In genomic region chr4:48704091-48704802, GRCh38 we compare ENCODE assay signal across 17 cellular contexts.
DNase-seq lines count a peak whose midpoint lies in the region; ATAC-seq, FAIRE-seq and TF ChIP-seq lines count a peak whose summit lies in the region.
"Had no signal": no experiment of that assay in that cellular context is flagged by ENCODE, and none has a peak within 500 bp of the region (broad histone marks: within the 10 kb centered on the region; RNA-seq: fewer than 3 reads in every experiment).

No MANE protein-coding gene starts in this region.

- peaks cover 0 to 2% (median 0%) of the 10 kb centered on the region in 7 donors for H3K9me3 Mint-ChIP-seq in CD4-positive, CD25-positive, alpha-beta regulatory T cell
- H3K9me3 Mint-ChIP-seq in GM23338 (no peaks in the 10 kb centered on the region), mesothelial cell of epicardium (peaks cover 5% of the 10 kb centered on the region)
- H3K9me3 Mint-ChIP-seq: CD8-positive, alpha-beta memory T cell had no signal

- 96% methylated on average over 4 of the region's 4 CpGs for WGBS in prostate gland

- H3K9me2 ChIP-seq in GM23338 (ENCODE audit: insufficient read depth) = no peaks in the 10 kb centered on the region

- H3K27ac Mint-ChIP-seq in CD4-positive, CD25-positive, alpha-beta regulatory T cell = peak overlapping the region in 2 of 3 donors; percentile 2 to 69
- H3K27ac Mint-ChIP-seq in GM23338 (peak overlapping the region; percentile 25), mesothelial cell of epicardium (peak overlapping the region; percentile 74)

- H3K9ac ChIP-seq in kidney (ENCODE audit: low read length in 2 of 2) = no peak overlapping the region

- peaks cover 12% of the 10 kb centered on the region for H3K4me1 ChIP-seq in CD4-positive, CD25-positive, alpha-beta regulatory T cell (ENCODE audit: control insufficient read depth, insufficient read depth, low read length, poor library complexity, severe bottlenecking)
- H3K4me1 ChIP-seq in GM23338 (ENCODE audit: insufficient read depth) = peaks cover 35% of the 10 kb centered on the region
- peaks cover 30% of the 10 kb centered on the region for H3K4me1 ChIP-seq in RWPE2 (ENCODE audit: insufficient read depth, poor library complexity, severe bottlenecking)
- no peaks in the 10 kb centered on the region for H3K4me1 ChIP-seq in prostate gland (replicated peaks)
- no peaks in the 10 kb centered on the region for H3K4me1 ChIP-seq in kidney (ENCODE audit: control insufficient read depth in 1 of 2, insufficient read depth in 1 of 2, low read depth in 1 of 2, low read length in 2 of 2)

- peak overlapping the region; percentile 62 for H3K4me2 ChIP-seq in GM23338

- H3K27me3 Mint-ChIP-seq in CD4-positive, CD25-positive, alpha-beta regulatory T cell = no peaks in the 10 kb centered on the region
- H3K27me3 Mint-ChIP-seq in GM23338 (ENCODE audit: insufficient read depth, low read depth, poor library complexity) = no peaks in the 10 kb centered on the region
- H3K27me3 Mint-ChIP-seq in mesothelial cell of epicardium (ENCODE audit: low read depth) = no peaks in the 10 kb centered on the region
- H3K27me3 Mint-ChIP-seq: CD8-positive, alpha-beta memory T cell had no signal

- intact Hi-C loops in prostate gland (cut with DNase I) (no loop called here), kidney (cut with DNase I) (no loop called here)

- no peak for FAIRE-seq in kidney (lab: Jason Lieb, UNC)
- FAIRE-seq: A204.1, D721Med had no signal

- no peak overlapping the region for H3K27ac ChIP-seq in CD4-positive, CD25-positive, alpha-beta regulatory T cell (ENCODE audit: insufficient read depth, low read length, poor library complexity, severe bottlenecking)
- H3K27ac ChIP-seq in GM23338 (ENCODE audit: low read depth) (peak overlapping the region; percentile 43), RWPE2 (ENCODE audit: poor library complexity, severe bottlenecking) (peak overlapping the region; percentile 34), prostate gland (no peak overlapping the region), kidney (ENCODE audit: low read depth in 2 of 2, low read length in 2 of 2) (no peak overlapping the region)

- peaks cover 20 to 47% (median 39%) of the 10 kb centered on the region in 4 donors for H3K4me1 Mint-ChIP-seq in CD4-positive, CD25-positive, alpha-beta regulatory T cell
- H3K4me1 Mint-ChIP-seq in GM23338 (peaks cover 26% of the 10 kb centered on the region), mesothelial cell of epicardium (peaks cover 22% of the 10 kb centered on the region)

- TF ChIP-seq CTCF in GM23338 (conservative IDR thresholded peaks at IDR 0.05; ENCODE audit: low read depth in 2 of 2) (no peak), RWPE2 (IDR thresholded peaks at IDR 0.05; ENCODE audit: poor library complexity, severe bottlenecking) (no peak), mesothelial cell of epicardium (IDR thresholded peaks at IDR 0.05; ENCODE audit: unreplicated experiment) (no peak), prostate gland (IDR thresholded peaks at IDR 0.05) (no peak), kidney (IDR thresholded peaks at IDR 0.05; ENCODE audit: borderline replicate concordance, extremely low read depth, insufficient read depth) (no peak)

- H3K36me3 ChIP-seq in CD4-positive, CD25-positive, alpha-beta regulatory T cell (ENCODE audit: control insufficient read depth, insufficient read depth, low read length) = peaks cover 11% of the 10 kb centered on the region
- no peaks in the 10 kb centered on the region for H3K36me3 ChIP-seq in GM23338 (ENCODE audit: insufficient read depth)
- peaks cover 12% of the 10 kb centered on the region for H3K36me3 ChIP-seq in RWPE2 (ENCODE audit: low read depth)
- no peaks in the 10 kb centered on the region for H3K36me3 ChIP-seq in prostate gland
- H3K36me3 ChIP-seq in kidney (ENCODE audit: control insufficient read depth in 1 of 2, insufficient read depth in 2 of 2, low read length in 2 of 2) = peaks cover 0 to 2% of the 10 kb centered on the region in 2 donors

- TF ChIP-seq POLR2A in prostate gland (IDR thresholded peaks at IDR 0.05) = no peak

- ATAC-seq in CD4-positive, CD25-positive, alpha-beta regulatory T cell (ENCODE audit: low read depth in 2 of 2) = no peak
- ATAC-seq in GM23338 (peak; percentile 55), RWPE2 (ENCODE audit: low read depth) (no peak), GM21447 (IDR thresholded peaks at IDR 0.05; ENCODE audit: unreplicated experiment) (no peak)
- ATAC-seq: HCT116, SK-N-SH treated with all-trans-retinoic acid at 6 μM for 48 hours had no signal

- no peak overlapping the region for H3K4me3 ChIP-seq in CD4-positive, CD25-positive, alpha-beta regulatory T cell (ENCODE audit: low read depth, low read length)
- peak overlapping the region; percentile 17 for H3K4me3 ChIP-seq in GM23338
- no peak overlapping the region for H3K4me3 ChIP-seq in RWPE2 (ENCODE audit: severe bottlenecking)
- no peak overlapping the region for H3K4me3 ChIP-seq in prostate gland
- H3K4me3 ChIP-seq in kidney (ENCODE audit: low read length in 2 of 2) = no peak overlapping the region

- peaks cover 16% of the 10 kb centered on the region for H3K36me3 Mint-ChIP-seq in CD4-positive, CD25-positive, alpha-beta regulatory T cell
- H3K36me3 Mint-ChIP-seq in GM23338 (ENCODE audit: low read depth) = peaks cover 16% of the 10 kb centered on the region
- H3K36me3 Mint-ChIP-seq in mesothelial cell of epicardium = peaks cover 10% of the 10 kb centered on the region

- no peak overlapping the region for H3K4me3 Mint-ChIP-seq in CD4-positive, CD25-positive, alpha-beta regulatory T cell
- H3K4me3 Mint-ChIP-seq in GM23338 (peak overlapping the region; percentile 8), mesothelial cell of epicardium (no peak overlapping the region)
- H3K4me3 Mint-ChIP-seq: CD8-positive, alpha-beta memory T cell had no signal

- H3K79me2 ChIP-seq in GM23338 (replicated peaks; ENCODE audit: insufficient read depth) = peaks cover 83% of the 10 kb centered on the region

- no peak overlapping the region for H2AFZ ChIP-seq in GM23338

- no peak for DNase-seq in CD4-positive, CD25-positive, alpha-beta regulatory T cell
- no peak for DNase-seq in GM23338 (ENCODE audit: low spot score)
- DNase-seq in RWPE2 (ENCODE audit: low spot score) = no peak
- DNase-seq in mesothelial cell of epicardium (ENCODE audit: low spot score in 2 of 2, unreplicated experiment in 2 of 2) = no peak
- no peak for DNase-seq in prostate gland (ENCODE audit: low spot score)
- DNase-seq in kidney = no peak
- DNase-seq: CD8-positive, alpha-beta memory T cell; KBM-7; NCI-H1105 treated with DMSO at 0.1 percent for 48 hours; NCI-H187; NCI-H2227 treated with DMSO at 0.1 percent for 48 hours; SIG-M5 had no signal

- no peaks in the 10 kb centered on the region for H3F3A ChIP-seq in GM23338 (replicated peaks; ENCODE audit: low read depth)

- H3K9me3 ChIP-seq in CD4-positive, CD25-positive, alpha-beta regulatory T cell (ENCODE audit: control insufficient read depth in 2 of 2, low read length in 2 of 2) = no peaks in the 10 kb centered on the region
- H3K9me3 ChIP-seq in RWPE2 (ENCODE audit: severe bottlenecking) (no peaks in the 10 kb centered on the region), prostate gland (no peaks in the 10 kb centered on the region), kidney (ENCODE audit: control insufficient read depth in 1 of 2, low read length in 2 of 2) (no peaks in the 10 kb centered on the region)

- H3K27me3 ChIP-seq in CD4-positive, CD25-positive, alpha-beta regulatory T cell (ENCODE audit: control insufficient read depth, insufficient read depth, low read length) = no peaks in the 10 kb centered on the region
- no peaks in the 10 kb centered on the region for H3K27me3 ChIP-seq in GM23338 (ENCODE audit: insufficient read depth)
- no peaks in the 10 kb centered on the region for H3K27me3 ChIP-seq in RWPE2 (ENCODE audit: insufficient read depth, poor library complexity, severe bottlenecking)
- H3K27me3 ChIP-seq in prostate gland (replicated peaks; ENCODE audit: insufficient read depth) = no peaks in the 10 kb centered on the region

- H4K20me1 ChIP-seq in GM23338 (replicated peaks; ENCODE audit: insufficient read depth) = 0 out of 2 replicates have a peak, but pooled peaks cover 1% of the 10 kb centered on the region

TF ChIP-seq in GM23338, 12 proteins besides CTCF, POLR2A, EP300 and RAD21 (continues in another document):
- no peak for TF ChIP-seq CREB1 (CRISPR knock-in tag; IDR thresholded peaks at IDR 0.05; ENCODE audit: low read depth)
- no peak for TF ChIP-seq ETS1 (IDR thresholded peaks at IDR 0.05)
- no peak for TF ChIP-seq STAT1 (IDR thresholded peaks at IDR 0.05; ENCODE audit: unreplicated experiment)

Comparison
In these comparisons a context has a peak if more than half of its experiments do, and no peak if none do; other contexts are left out.
1. H3K27ac ChIP-seq: peak in GM23338 (single experiment) and RWPE2 (single experiment); none in CD4-positive, CD25-positive, alpha-beta regulatory T cell (single experiment), prostate gland (0 of 2) and kidney (0 of 2).
2. Peak in every context shown above with its lines, with median percentiles within 50 percentile points of each other: H3K27ac Mint-ChIP-seq.